ENCODE assay signal across 14 cellular contexts in the genomic region with DNA sequence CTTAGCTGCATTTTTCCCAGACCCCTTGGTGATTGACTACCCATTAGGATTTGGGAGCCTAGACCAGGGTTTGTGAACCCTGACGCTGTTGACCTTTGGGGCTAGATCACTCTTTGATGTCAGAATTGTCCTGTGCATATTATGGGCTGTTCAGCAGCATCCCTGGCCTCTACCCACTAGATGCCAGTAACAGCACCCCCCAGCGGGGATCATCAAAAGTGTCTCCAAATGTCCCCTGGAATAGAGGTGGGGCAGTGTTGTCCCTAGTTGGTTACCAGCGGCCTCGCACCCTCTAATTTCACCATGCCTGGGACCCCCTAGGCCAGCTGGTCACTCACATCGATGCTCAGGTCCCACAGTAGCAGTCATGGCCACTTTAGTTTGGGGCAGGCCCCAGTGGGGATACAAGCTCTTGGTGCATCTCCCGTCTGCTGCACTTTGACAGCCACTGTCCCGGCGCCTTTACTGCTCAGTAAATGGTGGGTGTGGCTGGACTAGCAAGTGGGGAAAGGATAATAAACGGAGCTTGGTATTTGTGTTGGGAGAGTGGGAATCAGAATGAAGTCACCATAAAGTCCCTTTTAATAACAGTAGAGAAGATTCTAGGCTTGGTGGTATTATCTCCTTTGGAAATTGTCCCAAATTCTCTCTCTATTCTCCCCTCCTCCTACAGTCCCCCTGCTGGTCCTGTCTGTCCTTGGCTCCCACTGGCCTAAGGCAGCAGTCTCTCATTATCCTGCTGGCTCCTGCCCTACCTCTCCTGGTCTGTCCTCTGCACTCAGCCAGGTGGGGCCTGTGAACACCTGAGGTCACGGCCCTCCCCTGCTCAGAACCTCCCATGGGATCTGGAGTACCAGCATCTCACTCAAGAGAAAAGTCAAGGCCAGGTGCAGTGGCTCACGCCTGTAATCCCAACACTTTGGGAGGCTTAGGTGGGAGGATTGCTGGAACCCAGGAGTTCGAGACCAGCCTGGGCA.
DNase-seq lines count a peak whose midpoint lies in the region; ATAC-seq, FAIRE-seq and TF ChIP-seq lines count a peak whose summit lies in the region.
"Had no signal": no experiment of that assay in that cellular context is flagged by ENCODE, and none has a peak within 500 bp of the region (broad histone marks: within the 10 kb centered on the region; RNA-seq: fewer than 3 reads in every experiment).

No MANE protein-coding gene starts in this region.

- in situ Hi-C loops in GM13976 (cut with MboI; ENCODE audit: low sequenced_read_pairs, unreplicated experiment), result no loop called here

- TF ChIP-seq EP300 in A549 (IDR thresholded peaks at IDR 0.05) (no peak), ovary (IDR thresholded peaks at IDR 0.05) (no peak)

- H3K27ac ChIP-seq in A549 (peak overlapping the region in 1 of 2 experiments; percentile 40; a peak in 3 of 6 replicates), RWPE1 (peak overlapping the region; percentile 77), foreskin keratinocyte (no peak overlapping the region), ovary (no peak overlapping the region), Peyer's patch (peak overlapping the region in 2 of 4 donors; percentile 39 to 72)

- POLR2A ChIA-PET in A549 (lab: Yijun Ruan, JAX) (no interaction called here), RWPE1 (lab: Yijun Ruan, JAX; ENCODE audit: low non-redundant PET) (no interaction called here)

- H3K4me3 ChIP-seq in A549 (no peak overlapping the region), ovary (no peak overlapping the region), Peyer's patch (no peak overlapping the region)
- H3K4me3 ChIP-seq: BLaER1 had no signal

- CTCF ChIA-PET in A549 (lab: Yijun Ruan, JAX) (interaction anchor here (0.7 to 26.6 kb wide), 22 partner anchors 8 to 946 kb away, joined by 3 to 391 read pairs (median 4); a partner anchor contains a TSS), RWPE1 (lab: Yijun Ruan, JAX) (interaction anchor here (0.5 to 1.4 kb wide), 3 partner anchors 85 to 619 kb away, joined by 3 to 5 read pairs (median 4); no protein-coding TSS in a partner anchor)

- TF ChIP-seq CTCF in A549 (IDR thresholded peaks at IDR 0.05) (peak; percentile 57), GM13976 (IDR thresholded peaks at IDR 0.05; ENCODE audit: borderline replicate concordance, control extremely low read depth, extremely low read depth, insufficient read depth, missing control alignments) (peak; percentile 10), RWPE1 (conservative IDR thresholded peaks at IDR 0.05; ENCODE audit: low read depth) (no peak), foreskin keratinocyte (conservative IDR thresholded peaks at IDR 0.05) (peak; percentile 37), ovary (IDR thresholded peaks at IDR 0.05) (no peak), Peyer's patch (IDR thresholded peaks at IDR 0.05) (peak in 3 of 6 experiments; percentile 21 to 33 (median 30))

- FAIRE-seq in A549 (lab: Jason Lieb, UNC), result no peak
- FAIRE-seq: kidney had no signal

- intact Hi-C loops in ovary (cut with DNase I), result no loop called here

- TF ChIP-seq RAD21 in A549 (conservative IDR thresholded peaks at IDR 0.05 in 1 of 2, IDR thresholded peaks at IDR 0.05 in 1 of 2), result peak; percentile 47 to 62

- H3K4me1 ChIP-seq in A549 (peaks cover 44% of the 10 kb centered on the region), foreskin keratinocyte (peaks cover 19% of the 10 kb centered on the region), ovary (ENCODE audit: insufficient read depth) (no peaks in the 10 kb centered on the region), Peyer's patch (peaks cover 0 to 23% (median 6%) of the 10 kb centered on the region in 4 donors)

- ATAC-seq in A549 (peak in 1 of 2 experiments; percentile 55; a peak in 3 of 6 replicates), foreskin keratinocyte (no peak), esophagus mucosa (no peak), GM21423 (IDR thresholded peaks at IDR 0.05; ENCODE audit: unreplicated experiment) (no peak)

- WGBS in A549 (ENCODE audit: missing lambda C conversion rate), result 72% methylated on average over 12 of the region's 12 CpGs
- WGBS in ovary, 3 donors, result 73 to 84% (median 80%) methylated on average over 12 of the region's 12 CpGs

- H3K36me3 ChIP-seq in ovary (no peaks in the 10 kb centered on the region), Peyer's patch (no peaks in the 10 kb centered on the region)

- no peak for TF ChIP-seq POLR2A in A549 (IDR thresholded peaks at IDR 0.05; ENCODE audit: low read length)
- TF ChIP-seq POLR2A in ovary (IDR thresholded peaks at IDR 0.05), result no peak
- no peak for TF ChIP-seq POLR2A in Peyer's patch (IDR thresholded peaks at IDR 0.05)

- no peaks in the 10 kb centered on the region for H3K9me3 ChIP-seq in A549
- H3K9me3 ChIP-seq in ovary, result no peaks in the 10 kb centered on the region
- H3K9me3 ChIP-seq in Peyer's patch, result no peaks in the 10 kb centered on the region
- H3K9me3 ChIP-seq: BLaER1 had no signal

- no peak overlapping the region for H3K4me2 ChIP-seq in A549

- H3K27me3 ChIP-seq in foreskin keratinocyte (no peaks in the 10 kb centered on the region), ovary (no peaks in the 10 kb centered on the region), Peyer's patch (no peaks in the 10 kb centered on the region)
- H3K27me3 ChIP-seq: BLaER1 had no signal

- DNase-seq in A549 (ENCODE audit: low read depth in 1 of 2, low spot score in 1 of 2) (peak in 1 of 2 experiments; percentile 53), GM13976 (ENCODE audit: low spot score) (no peak), RWPE1 (ENCODE audit: low spot score) (no peak), foreskin keratinocyte (no peak), ovary (no peak), Peyer's patch (no peak)
- DNase-seq: activated T-cell treated with anti-CD3 and anti-CD28 coated beads, Interleukin-2, amount 50 U/mL, for 24 hours; cerebellar nuclear complex; kidney; NCI-H1694; stimulated activated CD4-positive, alpha-beta T cell treated with anti-CD3 and anti-CD28 coated beads, Interleukin-2, amount 100 ng/mL, for 24 hours had no signal

TF ChIP-seq in A549, 52 proteins besides CTCF, POLR2A, EP300 and RAD21:
- 0 out of 2 replicates have a peak, but pooled peaks have one; percentile 46 for TF ChIP-seq FOSB (CRISPR knock-in tag; IDR thresholded peaks at IDR 0.05)
- TF ChIP-seq, protein P1, sequence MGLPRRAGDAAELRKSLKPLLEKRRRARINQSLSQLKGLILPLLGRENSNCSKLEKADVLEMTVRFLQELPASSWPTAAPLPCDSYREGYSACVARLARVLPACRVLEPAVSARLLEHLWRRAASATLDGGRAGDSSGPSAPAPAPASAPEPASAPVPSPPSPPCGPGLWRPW (IDR thresholded peaks at IDR 0.05), result no peak
- peak; percentile 55 for TF ChIP-seq SMC3 (IDR thresholded peaks at IDR 0.05)
- TF ChIP-seq ZC3H11A (IDR thresholded peaks at IDR 0.05), result no peak
- TF ChIP-seq GATA3 (IDR thresholded peaks at IDR 0.05; ENCODE audit: borderline replicate concordance), result no peak
- TF ChIP-seq HOXB5 (CRISPR knock-in tag; IDR thresholded peaks at IDR 0.05), result 0 out of 2 replicates have a peak, but pooled peaks have one; percentile 18
- no peak for TF ChIP-seq CHD4 (IDR thresholded peaks at IDR 0.05; ENCODE audit: borderline replicate concordance)

Comparison
In these comparisons a context has a peak if more than half of its experiments do, and no peak if none do; other contexts are left out.
1. CTCF ChIP-seq: peak in A549 (single experiment), GM13976 (single experiment) and foreskin keratinocyte (single experiment); none in RWPE1 (single experiment) and ovary (0 of 3).